In the genomic region with DNA sequence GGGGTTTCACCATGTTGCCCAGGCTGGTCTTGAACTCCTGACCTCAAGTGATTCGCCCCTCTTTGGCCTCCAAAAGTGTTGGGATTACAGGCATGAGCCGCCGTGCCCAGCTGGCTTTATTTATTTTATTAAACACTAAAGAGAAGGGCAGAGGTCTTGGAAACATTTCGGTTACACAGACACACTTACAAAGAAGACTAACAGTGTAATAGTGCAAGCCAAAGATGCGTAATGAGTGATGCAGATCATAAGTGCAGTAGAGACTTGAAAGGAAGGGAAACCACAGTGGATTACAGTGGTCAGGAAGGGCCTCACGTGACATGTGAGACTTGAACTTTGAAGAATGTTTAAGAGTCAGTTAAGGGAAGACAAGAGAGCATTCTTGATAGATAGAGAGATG, we compare ENCODE assay signal across 8 cellular contexts. TPM values are rescaled to one million over a fixed set of nuclear protein-coding genes. Genes with fewer than 3 reads are reported as not detected.
A peak's percentile ranks its signal among the peaks of the same experiment; 100 is the strongest.
DNase-seq lines count a peak whose midpoint lies in the region; ATAC-seq, FAIRE-seq and TF ChIP-seq lines count a peak whose summit lies in the region.

No MANE protein-coding gene starts in this region.

- no peaks in the 10 kb centered on the region for H4K20me1 ChIP-seq in neural progenitor cell (ENCODE audit: low read depth)

- H2AFZ ChIP-seq in neural progenitor cell (replicated peaks): no peak overlapping the region

- intact Hi-C loops in dorsolateral prefrontal cortex (cut with DNase I): no loop called here

- in situ Hi-C loops in GM13976 (cut with MboI; ENCODE audit: low sequenced_read_pairs, unreplicated experiment): no loop called here

- no peaks in the 10 kb centered on the region for H3K27me3 ChIP-seq in bronchial epithelial cell (ENCODE audit: control insufficient read depth, insufficient read depth, low read length)
- H3K27me3 ChIP-seq in dorsolateral prefrontal cortex: no peaks in the 10 kb centered on the region
- no peaks in the 10 kb centered on the region for H3K27me3 ChIP-seq in neural progenitor cell

- no peaks in the 10 kb centered on the region for H3K9me3 ChIP-seq in neural progenitor cell (ENCODE audit: low read depth)

- H3K79me2 ChIP-seq in neural progenitor cell (ENCODE audit: low read depth): no peaks in the 10 kb centered on the region

- H3K36me3 ChIP-seq in bronchial epithelial cell (ENCODE audit: control insufficient read depth, insufficient read depth, low read length): no peaks in the 10 kb centered on the region
- no peaks in the 10 kb centered on the region for H3K36me3 ChIP-seq in neural progenitor cell

- peak overlapping the region; percentile 45 for H3K4me3 Mint-ChIP-seq in T-helper 2 cell treated with Interferon-gamma antibody and Interleukin-4, amounts not matched to agents 5 μg/mL and 100 μg/mL, for 36 hours
- no peak overlapping the region for H3K4me3 Mint-ChIP-seq in neural progenitor cell

- peaks cover 5% of the 10 kb centered on the region for H3K36me3 Mint-ChIP-seq in T-helper 2 cell treated with Interferon-gamma antibody and Interleukin-4, amounts not matched to agents 5 μg/mL and 100 μg/mL, for 36 hours (ENCODE audit: low read depth)
- H3K36me3 Mint-ChIP-seq in neural progenitor cell: no peaks in the 10 kb centered on the region

- ATAC-seq in HG03064 (IDR thresholded peaks at IDR 0.05; ENCODE audit: low read depth, unreplicated experiment): peak; percentile 68

- no peak overlapping the region for H3K4me3 ChIP-seq in bronchial epithelial cell (ENCODE audit: low read depth, low read length)
- H3K4me3 ChIP-seq in dorsolateral prefrontal cortex: no peak overlapping the region
- no peak overlapping the region for H3K4me3 ChIP-seq in neural progenitor cell

- no peak for FAIRE-seq in bronchial epithelial cell (lab: Jason Lieb, UNC)

- peaks cover 37% of the 10 kb centered on the region for H3K4me1 Mint-ChIP-seq in T-helper 2 cell treated with Interferon-gamma antibody and Interleukin-4, amounts not matched to agents 5 μg/mL and 100 μg/mL, for 36 hours (ENCODE audit: low read depth)
- H3K4me1 Mint-ChIP-seq in neural progenitor cell: peaks cover 7% of the 10 kb centered on the region

- DNase-seq in GM13976 (ENCODE audit: low spot score) (peak; percentile 32), bronchial epithelial cell (ENCODE audit: low read depth) (peak; percentile 58), hepatic stellate cell (ENCODE audit: low spot score) (no peak), dorsolateral prefrontal cortex (no peak), neural progenitor cell (ENCODE audit: low spot score) (no peak)
- DNase-seq in T-helper 2 cell treated with Interferon-gamma antibody and Interleukin-4, amounts not matched to agents 5 μg/mL and 100 μg/mL, for 36 hours (ENCODE audit: low spot score): peak; percentile 80
- peak; percentile 23 to 53 (median 44) for DNase-seq in stimulated activated CD4-positive, alpha-beta T cell treated with anti-CD3 and anti-CD28 coated beads, TNF-alpha, amount 100 ng/mL, for 24 hours (ENCODE audit: low read depth in 3 of 3)

- no peaks in the 10 kb centered on the region for H3K27me3 Mint-ChIP-seq in T-helper 2 cell treated with Interferon-gamma antibody and Interleukin-4, amounts not matched to agents 5 μg/mL and 100 μg/mL, for 36 hours (ENCODE audit: low read depth)
- H3K27me3 Mint-ChIP-seq in neural progenitor cell (ENCODE audit: insufficient read depth, low read depth): no peaks in the 10 kb centered on the region

- H3K4me1 ChIP-seq in neural progenitor cell: peaks cover 22% of the 10 kb centered on the region

- H3K27ac ChIP-seq in dorsolateral prefrontal cortex: no peak overlapping the region
- H3K27ac ChIP-seq in neural progenitor cell: no peak overlapping the region

- H3K4me2 ChIP-seq in neural progenitor cell: no peak overlapping the region

- H3F3A ChIP-seq in neural progenitor cell (ENCODE audit: low read depth): peaks cover 11% of the 10 kb centered on the region

- no peak for TF ChIP-seq CTCF in GM13976 (IDR thresholded peaks at IDR 0.05; ENCODE audit: borderline replicate concordance, control extremely low read depth, extremely low read depth, insufficient read depth, missing control alignments)
- TF ChIP-seq CTCF in bronchial epithelial cell (IDR thresholded peaks at IDR 0.05; ENCODE audit: insufficient read depth, low read length, severe bottlenecking): no peak
- no peak for TF ChIP-seq CTCF in dorsolateral prefrontal cortex (IDR thresholded peaks at IDR 0.05 in 54 of 56, conservative IDR thresholded peaks at IDR 0.05 in 2 of 56; ENCODE audit: low read depth in 1 of 56, partially characterized antibody in 56 of 56)
- no peak for TF ChIP-seq CTCF in neural progenitor cell (IDR thresholded peaks at IDR 0.05)

- peaks cover 8% of the 10 kb centered on the region for H3K9me3 Mint-ChIP-seq in T-helper 2 cell treated with Interferon-gamma antibody and Interleukin-4, amounts not matched to agents 5 μg/mL and 100 μg/mL, for 36 hours
- no peaks in the 10 kb centered on the region for H3K9me3 Mint-ChIP-seq in neural progenitor cell

- H3K27ac Mint-ChIP-seq in T-helper 2 cell treated with Interferon-gamma antibody and Interleukin-4, amounts not matched to agents 5 μg/mL and 100 μg/mL, for 36 hours: peak overlapping the region; percentile 89
- H3K27ac Mint-ChIP-seq in neural progenitor cell: no peak overlapping the region

- no peak overlapping the region for H3K9ac ChIP-seq in neural progenitor cell

RNA-seq across cellular contexts. Expression of a gene that starts 33.9 kb away (rescaled TPM):
- total RNA-seq in bronchial epithelial cell (28.3 and 34.5 TPM in 2 replicates), dorsolateral prefrontal cortex (100 to 1,000 TPM in 46 of 120 experiments, 10 to 100 TPM in 74; 56.6 to 132 (median 97.6) TPM), neural progenitor cell (ENCODE audit: low replicate concordance) (57.0 and 61.2 TPM in 2 replicates)

RNA-seq across cellular contexts. Expression of a gene that starts 55.3 kb away (rescaled TPM):
- total RNA-seq in bronchial epithelial cell (0.26 TPM in 2 replicates), dorsolateral prefrontal cortex (10 to 100 TPM in 9 of 120 experiments, 1 to 10 TPM in 111; 3.2 to 17.7 (median 6.6) TPM), neural progenitor cell (ENCODE audit: low replicate concordance) (1.6 and 4.2 TPM in 2 replicates)

Comparison
In these comparisons a context has a peak if more than half of its experiments do, and no peak if none do; other contexts are left out.
1. DNase-seq: peak in GM13976 (single experiment), T-helper 2 cell treated with Interferon-gamma antibody and Interleukin-4, amounts not matched to agents 5 μg/mL and 100 μg/mL, for 36 hours (single experiment), bronchial epithelial cell (single experiment) and stimulated activated CD4-positive, alpha-beta T cell treated with anti-CD3 and anti-CD28 coated beads, TNF-alpha, amount 100 ng/mL, for 24 hours (3 of 3); none in hepatic stellate cell (single experiment), dorsolateral prefrontal cortex (0 of 10) and neural progenitor cell (single experiment).